19 cellular contexts compared by ENCODE assay signal in genomic region chr19:28694812-28695211, GRCh38.
A peak's percentile ranks its signal among the peaks of the same experiment; 100 is the strongest.
DNase-seq lines count a peak whose midpoint lies in the region; ATAC-seq, FAIRE-seq and TF ChIP-seq lines count a peak whose summit lies in the region.
"Had no signal": no experiment of that assay in that cellular context is flagged by ENCODE, and none has a peak within 500 bp of the region (broad histone marks: within the 10 kb centered on the region; RNA-seq: fewer than 3 reads in every experiment).

No MANE protein-coding gene starts in this region.

- intact Hi-C loops in left ventricle myocardium superior (cut with micrococcal nuclease): loop anchor here (5.0 kb wide), 1 partner anchor 1068 kb away; no protein-coding TSS in a partner anchor

- FAIRE-seq in small intestine (lab: Jason Lieb, UNC): no peak
- FAIRE-seq: K562 had no signal

- no peaks in the 10 kb centered on the region for H3K4me1 ChIP-seq in endodermal cell (ENCODE audit: control insufficient read depth, insufficient read depth, low read length)
- no peaks in the 10 kb centered on the region for H3K4me1 ChIP-seq in small intestine (ENCODE audit: control insufficient read depth in 2 of 2, insufficient read depth in 1 of 2, low read depth in 1 of 2, low read length in 1 of 2)
- H3K4me1 ChIP-seq: SJSA1 had no signal

- no peak overlapping the region for H3K4me3 Mint-ChIP-seq in endodermal cell
- H3K4me3 Mint-ChIP-seq: CD14-positive monocyte had no signal

- no peaks in the 10 kb centered on the region for H3K27me3 ChIP-seq in MG63
- no peaks in the 10 kb centered on the region for H3K27me3 ChIP-seq in endodermal cell (ENCODE audit: control insufficient read depth, insufficient read depth, low read length, poor library complexity, severe bottlenecking)
- no peaks in the 10 kb centered on the region for H3K27me3 ChIP-seq in small intestine (ENCODE audit: control insufficient read depth in 2 of 2, insufficient read depth in 2 of 2, low read length in 2 of 2)
- H3K27me3 ChIP-seq: SJSA1 had no signal

- H3K9me3 Mint-ChIP-seq in endodermal cell: peaks cover 5% of the 10 kb centered on the region

- peaks cover 3% of the 10 kb centered on the region for H3K4me1 Mint-ChIP-seq in endodermal cell
- H3K4me1 Mint-ChIP-seq: CD14-positive monocyte had no signal

- WGBS in endodermal cell (ENCODE audit: insufficient coverage in 1 of 2, insufficient read length in 1 of 2), 2 experiments: 80 to 88% methylated on average over 3 to 5 of the region's 5 CpGs
- WGBS in small intestine, 3 donors: 72 to 81% (median 75%) methylated on average over 5 of the region's 5 CpGs

- no peak overlapping the region for H3K27ac Mint-ChIP-seq in endodermal cell
- H3K27ac Mint-ChIP-seq: CD14-positive monocyte had no signal

- H3K27me3 Mint-ChIP-seq in endodermal cell (ENCODE audit: insufficient read depth): no peaks in the 10 kb centered on the region

- no peak for ATAC-seq in left ventricle myocardium superior
- ATAC-seq: K562, PC-3 had no signal

- H3K36me3 ChIP-seq in MG63: no peaks in the 10 kb centered on the region
- H3K36me3 ChIP-seq in endodermal cell (ENCODE audit: control insufficient read depth, insufficient read depth, low read length): no peaks in the 10 kb centered on the region
- H3K36me3 ChIP-seq in small intestine (ENCODE audit: control insufficient read depth in 2 of 2, insufficient read depth in 2 of 2, low read length in 2 of 2): no peaks in the 10 kb centered on the region
- H3K36me3 ChIP-seq: SJSA1 had no signal

- no peak overlapping the region for H3K9ac ChIP-seq in endodermal cell (ENCODE audit: extremely low read depth, low read length, poor library complexity, severe bottlenecking)

- H3K4me3 ChIP-seq in MG63 (no peak overlapping the region), endodermal cell (ENCODE audit: low read length) (no peak overlapping the region), retinal pigment epithelial cell (ENCODE audit: low read length) (no peak overlapping the region), small intestine (ENCODE audit: low read depth in 1 of 2, low read length in 2 of 2) (no peak overlapping the region), foreskin fibroblast (ENCODE audit: low read depth in 1 of 2, low read length in 2 of 2) (no peak overlapping the region)
- H3K4me3 ChIP-seq: K562, SJSA1 had no signal

- DNase-seq in EH (ENCODE audit: low read depth): peak; percentile 61
- DNase-seq in MG63: peak; percentile 53
- DNase-seq in endodermal cell: no peak
- peak; percentile 22 for DNase-seq in retinal pigment epithelial cell (ENCODE audit: low read depth)
- no peak for DNase-seq in left ventricle myocardium superior
- DNase-seq in small intestine: no peak
- no peak for DNase-seq in foreskin fibroblast
- DNase-seq: ACHN, AML-193, COR-L47, HCEC 1CT, NCI-H1436, NCI-H2029, NCI-H510A, NCI-H774, PC-3 had no signal

- no peaks in the 10 kb centered on the region for H3K36me3 Mint-ChIP-seq in endodermal cell (ENCODE audit: low read depth)
- H3K36me3 Mint-ChIP-seq: CD14-positive monocyte had no signal

- H3K27ac ChIP-seq in endodermal cell (ENCODE audit: low read depth, low read length) (peak overlapping the region; percentile 6), small intestine (ENCODE audit: low read depth in 1 of 2, low read length in 1 of 2) (no peak overlapping the region)
- H3K27ac ChIP-seq: SJSA1 had no signal

- peaks cover 10% of the 10 kb centered on the region; the same call in 1 of the 2 replicates for H3K9me3 ChIP-seq in MG63
- H3K9me3 ChIP-seq in endodermal cell (ENCODE audit: control insufficient read depth, low read length): no peaks in the 10 kb centered on the region
- no peaks in the 10 kb centered on the region for H3K9me3 ChIP-seq in small intestine (ENCODE audit: control insufficient read depth, low read depth)
- H3K9me3 ChIP-seq: SJSA1 had no signal

- TF ChIP-seq CTCF in endodermal cell (conservative IDR thresholded peaks at IDR 0.05): peak; percentile 36
- peak; percentile 7 for TF ChIP-seq CTCF in retinal pigment epithelial cell (conservative IDR thresholded peaks at IDR 0.05; ENCODE audit: low read depth, low read length)
- no peak for TF ChIP-seq CTCF in foreskin fibroblast (IDR thresholded peaks at IDR 0.05; ENCODE audit: low read depth, low read length)

Comparison
In these comparisons a context has a peak if more than half of its experiments do, and no peak if none do; other contexts are left out.
1. DNase-seq: peak in EH (single experiment), MG63 (single experiment) and retinal pigment epithelial cell (single experiment); none in endodermal cell (single experiment), left ventricle myocardium superior (single experiment), small intestine (single experiment) and foreskin fibroblast (0 of 2).